8 cellular contexts compared by ENCODE assay signal in the genomic region with DNA sequence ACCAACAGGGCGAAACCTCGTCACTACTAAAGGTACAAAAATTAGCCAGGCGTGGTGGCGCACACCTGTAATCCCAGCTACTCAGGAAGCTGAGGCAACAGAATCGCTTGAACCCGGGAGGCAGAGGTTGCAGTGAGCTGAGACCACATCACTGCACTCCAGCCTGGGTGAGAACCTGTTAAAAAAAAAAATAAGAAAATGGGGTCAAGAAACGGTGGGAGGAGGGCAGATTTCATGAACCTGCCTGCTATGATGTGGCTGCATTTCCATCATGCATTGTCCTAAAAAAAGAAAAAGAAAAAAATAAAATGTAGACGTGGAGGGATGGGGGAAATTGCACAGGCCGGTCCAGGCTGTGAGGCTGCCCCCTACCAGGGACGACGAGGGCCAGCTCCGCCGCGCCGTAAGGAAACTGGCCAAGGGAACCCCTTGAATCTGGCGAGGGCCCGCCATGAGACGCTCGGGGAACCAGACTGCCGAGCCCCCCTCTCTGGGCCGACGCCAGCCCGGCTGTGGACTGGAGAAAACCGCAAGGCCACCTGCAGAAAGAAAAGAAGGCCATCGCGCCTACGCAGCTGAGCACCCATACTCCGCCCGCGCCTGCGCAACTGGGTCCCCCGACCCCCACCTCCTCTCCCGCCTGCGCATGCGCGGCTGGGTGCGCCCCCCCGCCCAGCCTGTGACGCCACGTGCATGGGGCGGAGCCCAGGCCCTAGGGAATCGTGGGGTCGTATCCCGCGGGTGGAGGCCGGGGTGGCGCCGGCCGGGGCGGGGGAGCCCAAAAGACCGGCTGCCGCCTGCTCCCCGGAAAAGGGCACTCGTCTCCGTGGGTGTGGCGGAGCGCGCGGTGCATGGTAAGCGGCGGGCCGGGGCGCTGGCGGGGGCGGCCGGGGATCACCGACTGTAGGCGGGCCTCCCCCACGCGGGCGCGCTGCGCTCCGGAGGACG. TPM values are rescaled to one million over a fixed set of nuclear protein-coding genes. Genes with fewer than 3 reads are reported as not detected.
DNase-seq lines count a peak whose midpoint lies in the region; ATAC-seq and TF ChIP-seq lines count a peak whose summit lies in the region.

Gene ENTPD6 (plus strand): TSS at position 699 of the 948 bp plus-strand sequence. CDS start 10,825 bp downstream, outside the sequence.

- H3K9me3 ChIP-seq in SU-DHL-6 (ENCODE audit: insufficient read depth, low read length) (no peaks in the 10 kb centered on the region), trophoblast cell (ENCODE audit: insufficient read depth, low read depth, low read length) (no peaks in the 10 kb centered on the region), tibial nerve (no peaks in the 10 kb centered on the region)

- peak; percentile 95 for TF ChIP-seq EP300 in tibial nerve (IDR thresholded peaks at IDR 0.05)

- H4K20me1 ChIP-seq in SU-DHL-6 (ENCODE audit: low read depth, low read length): no peaks in the 10 kb centered on the region; the same call in 1 of the 2 replicates

- H3K4ac ChIP-seq in trophoblast cell (ENCODE audit: low read depth, low read length): peak within 1 kb of the TSS; percentile 81

- H3K4me1 ChIP-seq in trophoblast cell (ENCODE audit: control insufficient read depth in 1 of 2, insufficient read depth in 2 of 2, low read length in 2 of 2): peaks cover 2 to 3% of the 10 kb centered on the region in 2 experiments
- H3K4me1 ChIP-seq in tibial nerve: peaks cover 0 to 49% (median 14%) of the 10 kb centered on the region in 4 donors

- WGBS in trophoblast cell (ENCODE audit: extremely low coverage, insufficient coverage, insufficient read length): no CpG with 5 or more reads among the region's 75 CpGs
- 14 to 18% methylated on average over 27 to 36 of the region's 75 CpGs for WGBS in tibial nerve, 2 donors

- H3K18ac ChIP-seq in trophoblast cell (ENCODE audit: low read length): peak within 1 kb of the TSS; percentile 95

- peak within 1 kb of the TSS; percentile 94 for H3K14ac ChIP-seq in trophoblast cell (ENCODE audit: low read length)

- no peaks in the 10 kb centered on the region for H3K9me2 ChIP-seq in SU-DHL-6 (replicated peaks; ENCODE audit: insufficient read depth, low read length)

- peak within 1 kb of the TSS; percentile 96 for H2AFZ ChIP-seq in SU-DHL-6 (ENCODE audit: low read depth, low read length, severe bottlenecking)
- peak within 1 kb of the TSS; percentile 99 for H2AFZ ChIP-seq in trophoblast cell (ENCODE audit: insufficient read depth, low read length, poor library complexity)

- H3K4me2 ChIP-seq in SU-DHL-6 (ENCODE audit: low read depth, low read length, poor library complexity, severe bottlenecking) (peak within 1 kb of the TSS; percentile 91), trophoblast cell (ENCODE audit: low read length) (peak within 1 kb of the TSS; percentile 96)

- ATAC-seq in HG02642 (IDR thresholded peaks at IDR 0.05; ENCODE audit: poor library complexity, unreplicated experiment): peak; percentile 84
- ATAC-seq in Right ventricle myocardium superior (ENCODE audit: poor library complexity): peak; percentile 88

- no peak within 1 kb of the TSS for H2BK12ac ChIP-seq in trophoblast cell (ENCODE audit: low read length)

- H4K12ac ChIP-seq in trophoblast cell (ENCODE audit: low read depth, low read length): peak within 1 kb of the TSS; percentile 92

- H3K79me1 ChIP-seq in trophoblast cell (ENCODE audit: low read length): peaks cover 9% of the 10 kb centered on the region

- TF ChIP-seq POLR2A in tibial nerve (IDR thresholded peaks at IDR 0.05): peak; percentile 71 to 84

- peak within 1 kb of the TSS; percentile 98 for H4K8ac ChIP-seq in trophoblast cell (ENCODE audit: low read depth, low read length)

- H3K9ac ChIP-seq in SU-DHL-6 (ENCODE audit: low read length) (peak within 1 kb of the TSS; percentile 80), trophoblast cell (ENCODE audit: low read length) (peak within 1 kb of the TSS; percentile 89)

- H3K27ac ChIP-seq in SU-DHL-6 (ENCODE audit: low read depth, low read length) (no peak within 1 kb of the TSS), trophoblast cell (ENCODE audit: low read depth, low read length) (no peak within 1 kb of the TSS), tibial nerve (peak within 1 kb of the TSS; percentile 77 to 93 (median 88))

- H4K91ac ChIP-seq in trophoblast cell (ENCODE audit: low read depth, low read length): peak within 1 kb of the TSS; percentile 88

- H3K79me2 ChIP-seq in SU-DHL-6 (ENCODE audit: insufficient read depth, low read length) (no peaks in the 10 kb centered on the region), trophoblast cell (ENCODE audit: control insufficient read depth, insufficient read depth, low read length, poor library complexity) (peaks cover 9% of the 10 kb centered on the region)

- H3K36me3 ChIP-seq in SU-DHL-6 (ENCODE audit: low read length) (no peaks in the 10 kb centered on the region), trophoblast cell (ENCODE audit: control insufficient read depth in 1 of 2, insufficient read depth in 2 of 2, low read length in 2 of 2) (no peaks in the 10 kb centered on the region), tibial nerve (no peaks in the 10 kb centered on the region)

- H3K23ac ChIP-seq in trophoblast cell (ENCODE audit: low read length): no peak within 1 kb of the TSS

- no peak within 1 kb of the TSS for H2AK5ac ChIP-seq in trophoblast cell (ENCODE audit: low read length)

- H3F3A ChIP-seq in SU-DHL-6 (ENCODE audit: insufficient read depth): 0 out of 2 replicates have a peak, but pooled peaks cover 4% of the 10 kb centered on the region

- DNase-seq in GM12865 (ENCODE audit: low read depth) (peak; percentile 94), NCI-H1092 treated with DMSO at 0.1 percent for 48 hours (lab: John Stamatoyannopoulos, UW) (peak; percentile 86), Right ventricle myocardium superior (peak; percentile 96), trophoblast cell (peak; percentile 81 to 88), tibial nerve (ENCODE audit: low spot score in 2 of 2) (peak; percentile 88 to 90)
- peak; percentile 81 for DNase-seq in activated naive CD8-positive, alpha-beta T cell treated with anti-CD3 and anti-CD28 coated beads, Interleukin-2, amount 50 U/mL, for 16 hours (ENCODE audit: low read depth, low spot score)

- H3K4me3 ChIP-seq in GM12865 (ENCODE audit: low read depth, low read length): peak within 1 kb of the TSS; percentile 97
- H3K4me3 ChIP-seq in SU-DHL-6 (ENCODE audit: insufficient read depth, low read length, poor library complexity, severe bottlenecking): peak within 1 kb of the TSS; percentile 80
- peak within 1 kb of the TSS; percentile 93 for H3K4me3 ChIP-seq in trophoblast cell (ENCODE audit: low read depth, low read length)
- H3K4me3 ChIP-seq in tibial nerve: peak within 1 kb of the TSS; percentile 76 to 92 (median 82)

- TF ChIP-seq CTCF in GM12865 (IDR thresholded peaks at IDR 0.05; ENCODE audit: insufficient read depth, low read depth, low read length, missing control alignments) (no peak), SU-DHL-6 (IDR thresholded peaks at IDR 0.05; ENCODE audit: insufficient read depth, low read length, poor library complexity, severe bottlenecking) (no peak), tibial nerve (IDR thresholded peaks at IDR 0.05) (peak in 3 of 5 experiments; percentile 6 to 61 (median 23))

- peak within 1 kb of the TSS; percentile 27 for H2BK5ac ChIP-seq in trophoblast cell (ENCODE audit: low read depth, low read length, poor library complexity)

- intact Hi-C loops in Right ventricle myocardium superior (cut with DNase I): loop anchor here (5.0 kb wide), 1 partner anchor 52 kb away; the partner anchor contains the start of gene PYGB

- no peaks in the 10 kb centered on the region for H3K27me3 ChIP-seq in SU-DHL-6 (ENCODE audit: low read length)
- no peaks in the 10 kb centered on the region for H3K27me3 ChIP-seq in trophoblast cell (ENCODE audit: insufficient read depth, low read length)
- no peaks in the 10 kb centered on the region for H3K27me3 ChIP-seq in tibial nerve

- peak within 1 kb of the TSS; percentile 65 for H2BK120ac ChIP-seq in trophoblast cell (ENCODE audit: insufficient read depth, low read length, poor library complexity)

RNA-seq across cellular contexts. Expression of gene ENTPD6, which starts in this region (rescaled TPM):
- total RNA-seq in Right ventricle myocardium superior: 118 TPM
- 20.3 and 20.9 TPM in 2 replicates for polyA plus RNA-seq in trophoblast cell (2013)
- total RNA-seq in tibial nerve: 100 to 1,000 TPM in 1 of 4 donors, 10 to 100 TPM in 3; 62.2 to 114 (median 67.0) TPM

Comparison
In these comparisons a context has a peak if more than half of its experiments do, and no peak if none do; other contexts are left out.
1. CTCF ChIP-seq: peak in tibial nerve (3 of 5); none in GM12865 (single experiment) and SU-DHL-6 (single experiment).
2. H3K27ac ChIP-seq: peak in tibial nerve (4 of 4); none in SU-DHL-6 (single experiment) and trophoblast cell (single experiment).
3. Peak in every context shown above with its lines, with median percentiles within 50 percentile points of each other: DNase-seq and H3K4me3 ChIP-seq.